Comparison of ENCODE assay signal across 15 cellular contexts in genomic region chr20:63952769-63953168, GRCh38. TPM values are rescaled to one million over a fixed set of nuclear protein-coding genes. Genes with fewer than 3 reads are reported as not detected.
DNase-seq lines count a peak whose midpoint lies in the region; ATAC-seq, FAIRE-seq and TF ChIP-seq lines count a peak whose summit lies in the region.
"Had no signal": no experiment of that assay in that cellular context is flagged by ENCODE, and none has a peak within 500 bp of the region (broad histone marks: within the 10 kb centered on the region; RNA-seq: fewer than 3 reads in every experiment).

No MANE protein-coding gene starts in this region.

- no peaks in the 10 kb centered on the region for H3K9me3 Mint-ChIP-seq in type B pancreatic cell
- H3K9me3 Mint-ChIP-seq: activated CD4-positive, alpha-beta memory T cell treated with anti-CD3 and anti-CD28 coated beads for 36 hours; CD8-positive, alpha-beta memory T cell had no signal

- no TSS peak for BruUV-seq in GM12878 (replicated peaks; lab: Mats Ljungman, UMichigan)

- H2AFZ ChIP-seq in GM12878 (ENCODE audit: control insufficient read depth, low read depth, low read length) (no peak overlapping the region), neural cell (ENCODE audit: low read depth, low read length) (no peak overlapping the region)

- H3K9me3 ChIP-seq in heart right ventricle (no peaks in the 10 kb centered on the region), GM12878 (replicated peaks; ENCODE audit: control insufficient read depth, insufficient read depth, low read length) (no peaks in the 10 kb centered on the region), neural cell (ENCODE audit: low read length) (no peaks in the 10 kb centered on the region)
- H3K9me3 ChIP-seq: upper lobe of right lung had no signal

- TF ChIP-seq CTCF in heart right ventricle (IDR thresholded peaks at IDR 0.05) (no peak), GM12878 (IDR thresholded peaks at IDR 0.05 in 2 of 3, conservative IDR thresholded peaks at IDR 0.05 in 1 of 3; ENCODE audit: control insufficient read depth in 2 of 3, extremely low read depth in 1 of 3, insufficient read depth in 1 of 3, low read depth in 3 of 3, low read length in 3 of 3) (no peak), neural cell (IDR thresholded peaks at IDR 0.05; ENCODE audit: poor library complexity, severe bottlenecking) (no peak), type B pancreatic cell (conservative IDR thresholded peaks at IDR 0.05) (no peak), lower leg skin (IDR thresholded peaks at IDR 0.05) (no peak)

- H4K20me1 ChIP-seq in GM12878 (ENCODE audit: control insufficient read depth, insufficient read depth) (peaks cover 7% of the 10 kb centered on the region), neural cell (ENCODE audit: insufficient read depth) (no peaks in the 10 kb centered on the region)

- H3K36me3 ChIP-seq in heart right ventricle (peaks cover 0 to 3% (median 0%) of the 10 kb centered on the region in 9 donors), GM12878 (ENCODE audit: control insufficient read depth in 2 of 2, insufficient read depth in 2 of 2, low read length in 1 of 2) (no peaks in the 10 kb centered on the region; a peak in 2 of 4 replicates), neural cell (ENCODE audit: insufficient read depth, low read length) (no peaks in the 10 kb centered on the region)
- H3K36me3 ChIP-seq: upper lobe of right lung had no signal

- H3K27me3 Mint-ChIP-seq in type B pancreatic cell = no peaks in the 10 kb centered on the region
- H3K27me3 Mint-ChIP-seq: activated CD4-positive, alpha-beta memory T cell treated with anti-CD3 and anti-CD28 coated beads for 36 hours; CD8-positive, alpha-beta memory T cell had no signal

- no peak overlapping the region for H3K9ac ChIP-seq in GM12878 (ENCODE audit: control insufficient read depth, insufficient read depth, low read length)
- peak overlapping the region; percentile 20 for H3K9ac ChIP-seq in neural cell (ENCODE audit: low read length)

- H3K27me3 ChIP-seq in heart right ventricle (no peaks in the 10 kb centered on the region), GM12878 (replicated peaks in 1 of 2; ENCODE audit: control insufficient read depth in 2 of 2, insufficient read depth in 2 of 2, low read length in 1 of 2) (no peaks in the 10 kb centered on the region), neural cell (ENCODE audit: insufficient read depth, low read depth, low read length) (no peaks in the 10 kb centered on the region)
- H3K27me3 ChIP-seq: upper lobe of right lung had no signal

- TF ChIP-seq RAD21 in GM12878 (IDR thresholded peaks at IDR 0.05; ENCODE audit: insufficient read depth, low read depth, low read length) (no peak), neural cell (conservative IDR thresholded peaks at IDR 0.05) (no peak)

- H3K4me2 ChIP-seq in GM12878 (ENCODE audit: control insufficient read depth, insufficient read depth) (peak overlapping the region; percentile 44; the same call in 1 of the 2 replicates), neural cell (ENCODE audit: low read length) (no peak overlapping the region)

- ATAC-seq in heart right ventricle (no peak), left ventricle myocardium superior (no peak), GM12878 (no peak)
- ATAC-seq: upper lobe of right lung had no signal

- peaks cover 38 to 92% (median 89%) of the 10 kb centered on the region in 9 donors for H3K4me1 ChIP-seq in heart right ventricle
- peaks cover 27% of the 10 kb centered on the region for H3K4me1 ChIP-seq in GM12878 (ENCODE audit: control insufficient read depth, insufficient read depth, low read length)

- DNase-seq in heart right ventricle (no peak), left ventricle myocardium superior (no peak), GM12878 (ENCODE audit: low read depth, low spot score) (no peak), type B pancreatic cell (ENCODE audit: extremely low spot score, unreplicated experiment) (no peak), NCI-H345 treated with DMSO at 0.1 percent for 48 hours (lab: John Stamatoyannopoulos, UW; ENCODE audit: unreplicated experiment) (no peak), lower leg skin (ENCODE audit: low spot score in 2 of 2) (no peak), NCI-H82 (lab: John Stamatoyannopoulos, UW) (no peak)
- DNase-seq: ACHN; activated CD4-positive, alpha-beta memory T cell treated with anti-CD3 and anti-CD28 coated beads for 36 hours; CD8-positive, alpha-beta memory T cell; glutamatergic neuron; mesendoderm; NCI-H2171; upper lobe of right lung had no signal

- H3K4me3 Mint-ChIP-seq in type B pancreatic cell = peak overlapping the region; percentile 47
- H3K4me3 Mint-ChIP-seq: activated CD4-positive, alpha-beta memory T cell treated with anti-CD3 and anti-CD28 coated beads for 36 hours had no signal

- TF ChIP-seq POLR2A in GM12878 (IDR thresholded peaks at IDR 0.05; ENCODE audit: low read depth, low read length) = no peak
- TF ChIP-seq POLR2A in lower leg skin (IDR thresholded peaks at IDR 0.05) = no peak

- intact Hi-C loops in heart right ventricle (cut with DNase I) (no loop called here), left ventricle myocardium superior (cut with micrococcal nuclease) (no loop called here), GM12878 (cut with micrococcal nuclease; ENCODE audit: unreplicated experiment) (no loop called here), lower leg skin (cut with DNase I; ENCODE audit: low total_unique reads) (no loop called here)

- TF ChIP-seq EP300 in GM12878 (IDR thresholded peaks at IDR 0.05; ENCODE audit: borderline replicate concordance in 1 of 2, control insufficient read depth in 1 of 2, low read depth in 2 of 2, low read length in 2 of 2) = no peak
- TF ChIP-seq EP300 in neural cell (conservative IDR thresholded peaks at IDR 0.05; ENCODE audit: poor library complexity, severe bottlenecking) = no peak

- H3K9me2 ChIP-seq in neural cell (ENCODE audit: insufficient read depth, low read length) = no peaks in the 10 kb centered on the region

- SMC1A ChIA-PET in GM12878 (lab: Charles Lee; ENCODE audit: uncharacterized antibody, unreplicated experiment) = no interaction called here

- CTCF ChIA-PET in GM12878 (lab: Yijun Ruan, JAX) = interaction anchor here (1.6 kb wide), 1 partner anchor 105 kb away, joined by 4 read pairs; no protein-coding TSS in a partner anchor

- peaks cover 26% of the 10 kb centered on the region for H3K4me1 Mint-ChIP-seq in type B pancreatic cell (ENCODE audit: unreplicated experiment)

- no peaks in the 10 kb centered on the region for H3K36me3 Mint-ChIP-seq in type B pancreatic cell
- H3K36me3 Mint-ChIP-seq: activated CD4-positive, alpha-beta memory T cell treated with anti-CD3 and anti-CD28 coated beads for 36 hours had no signal

- in situ Hi-C loops in GM12878 (cut with MboI) = no loop called here

- WGBS in heart right ventricle, 2 donors = 58 to 72% methylated on average over 14 of the region's 14 CpGs
- 87% methylated on average over 14 of the region's 14 CpGs for whole genome bisulfite sequencing in GM12878 (ENCODE audit: insufficient coverage, insufficient replicate concordance, low lambda C conversion rate, missing lambda C conversion rate)
- 72 to 84% methylated on average over 12 to 14 of the region's 14 CpGs for WGBS in lower leg skin, 2 donors

- FAIRE-seq in GM12878 (lab: Jason Lieb, UNC) = no peak

- POLR2A ChIA-PET in GM12878 (lab: Charles Lee) = no interaction called here

- H3F3A ChIP-seq in neural cell (ENCODE audit: insufficient read depth, low read length, poor library complexity, severe bottlenecking) = no peaks in the 10 kb centered on the region

- H3K4me3 ChIP-seq in heart right ventricle (no peak overlapping the region), GM12878 (no peak overlapping the region), neural cell (ENCODE audit: low read length) (no peak overlapping the region), lower leg skin (ENCODE audit: low read depth, poor library complexity, severe bottlenecking) (no peak overlapping the region)
- H3K4me3 ChIP-seq: upper lobe of right lung had no signal

- H3K27ac ChIP-seq in heart right ventricle (peak overlapping the region; percentile 34 to 98 (median 93)), GM12878 (ENCODE audit: control insufficient read depth, insufficient read depth) (no peak overlapping the region), neural cell (ENCODE audit: low read length) (no peak overlapping the region)
- H3K27ac ChIP-seq: upper lobe of right lung had no signal

- peaks cover 50% of the 10 kb centered on the region for H3K79me2 ChIP-seq in GM12878 (ENCODE audit: control insufficient read depth, insufficient read depth, low read length)
- peaks cover 56% of the 10 kb centered on the region for H3K79me2 ChIP-seq in neural cell (replicated peaks; ENCODE audit: insufficient read depth, low read length)

- peak overlapping the region; percentile 39 for H3K27ac Mint-ChIP-seq in type B pancreatic cell
- H3K27ac Mint-ChIP-seq: activated CD4-positive, alpha-beta memory T cell treated with anti-CD3 and anti-CD28 coated beads for 36 hours had no signal

- RAD21 ChIA-PET in GM12878 (lab: Charles Lee; ENCODE audit: unreplicated experiment) = interaction anchor here (1.3 kb wide), 1 partner anchor 88 kb away, joined by 3 read pairs; the partner anchor contains the start of gene TPD52L2

RNA-seq across cellular contexts. Expression of gene UCKL1, which starts 3.4 kb away (rescaled TPM):
- total RNA-seq in heart right ventricle (10 to 100 TPM; 27.3 to 70.4 (median 39.0) TPM), left ventricle myocardium superior (59.9 TPM), GM12878 (2014; rRNA removed) (17.5 and 23.6 TPM in 2 replicates), GM12878 (2014; rRNA removed; fragmentation: Illumina TruSeq; extraction: Trizol) (11.0 and 13.2 TPM in 2 replicates), GM12878 (2021) (30.0 and 36.3 TPM in 2 replicates), type B pancreatic cell (ENCODE audit: low replicate concordance) (44.1 and 49.7 TPM in 2 replicates), lower leg skin (10 to 100 TPM; 28.1 to 44.3 (median 33.6) TPM)
- polyA plus RNA-seq in heart right ventricle (100 to 1,000 TPM in 1 of 2 donors, 10 to 100 TPM in 1; 36.3 to 130 TPM), GM12878 (2011; rRNA removed) (10.9 and 26.0 TPM in 2 replicates), GM12878 (2014; fragmentation: Illumina TruSeq; extraction: Trizol) (5.6 and 13.4 TPM in 2 replicates), GM12878 (2014; fragmentation: Nextera tagmentation; extraction: Ambion mirVana) (1 to 10 TPM; 2.4 to 7.9 TPM), GM12878 (2014; rRNA removed) (34.4 and 42.5 TPM in 2 replicates), GM12878 (2016; fragmentation: Nextera tagmentation; extraction: Ambion mirVana) (10 to 100 TPM; 27.9 to 30.8 TPM), neural cell (58.9 and 66.8 TPM in 2 replicates)
- total RNA-seq in GM12878 (2013; cell fraction: nucleolus; rRNA removed) = 58.9 and 62.6 TPM in 2 replicates
- 10.2 TPM for polyA plus RNA-seq in GM12878 (2011; ENCODE audit: low read depth)
- polyA plus RNA-seq in GM12878 (2011; cell fraction: cytosol; rRNA removed) = 34.7 and 54.2 TPM in 2 replicates
- 190 and 213 TPM in 2 replicates for polyA plus RNA-seq in GM12878 (2011; cell fraction: nucleus; rRNA removed)
- polyA plus RNA-seq in GM12878 (2012) = 22.7 and 27.4 TPM in 2 replicates
- 21.1 and 31.2 TPM in 2 replicates for polyA minus RNA-seq in GM12878 (2011; rRNA and poly(A)+ RNA removed)
- polyA minus RNA-seq in GM12878 (2011; cell fraction: cytosol; rRNA and poly(A)+ RNA removed) = 9.9 and 11.3 TPM in 2 replicates
- 26.1 and 40.2 TPM in 2 replicates for polyA minus RNA-seq in GM12878 (2011; cell fraction: nucleus; rRNA and poly(A)+ RNA removed)
- 20.3 and 26.5 TPM in 2 replicates for polyA minus RNA-seq in neural cell

RNA-seq across cellular contexts. Expression of gene ZNF512B, which starts 17.0 kb away (rescaled TPM):
- total RNA-seq in heart right ventricle (10 to 100 TPM; 11.1 to 14.8 (median 13.7) TPM), left ventricle myocardium superior (14.0 TPM), GM12878 (2014; rRNA removed) (11.2 and 12.1 TPM in 2 replicates), GM12878 (2014; rRNA removed; fragmentation: Illumina TruSeq; extraction: Trizol) (5.2 and 5.6 TPM in 2 replicates), GM12878 (2021) (21.2 and 23.9 TPM in 2 replicates), type B pancreatic cell (ENCODE audit: low replicate concordance) (34.7 and 40.8 TPM in 2 replicates), lower leg skin (10 to 100 TPM; 15.3 to 19.8 (median 16.7) TPM)
- polyA plus RNA-seq in heart right ventricle (10 to 100 TPM in 1 of 2 donors, 1 to 10 TPM in 1; 4.6 to 11.8 TPM), GM12878 (2011; rRNA removed) (1.8 and 2.8 TPM in 2 replicates), GM12878 (2014; fragmentation: Illumina TruSeq; extraction: Trizol) (2.0 and 5.1 TPM in 2 replicates), GM12878 (2014; fragmentation: Nextera tagmentation; extraction: Ambion mirVana) (under 1 TPM; 0.06 to 0.09 TPM), GM12878 (2014; rRNA removed) (12.2 and 15.2 TPM in 2 replicates), GM12878 (2016; fragmentation: Nextera tagmentation; extraction: Ambion mirVana) (1 to 10 TPM; 1.1 to 1.6 TPM), neural cell (21.6 and 25.7 TPM in 2 replicates)
- total RNA-seq in GM12878 (2013; cell fraction: nucleolus; rRNA removed) = 16.9 and 19.5 TPM in 2 replicates
- 4.3 TPM for polyA plus RNA-seq in GM12878 (2011; ENCODE audit: low read depth)
- 4.7 and 6.6 TPM in 2 replicates for polyA plus RNA-seq in GM12878 (2011; cell fraction: cytosol; rRNA removed)
- polyA plus RNA-seq in GM12878 (2011; cell fraction: nucleus; rRNA removed) = 39.6 and 50.7 TPM in 2 replicates
- 11.0 and 14.2 TPM in 2 replicates for polyA plus RNA-seq in GM12878 (2012)
- 1.8 and 4.2 TPM in 2 replicates for polyA minus RNA-seq in GM12878 (2011; rRNA and poly(A)+ RNA removed)
- polyA minus RNA-seq in GM12878 (2011; cell fraction: cytosol; rRNA and poly(A)+ RNA removed) = 2.4 and 2.7 TPM in 2 replicates
- polyA minus RNA-seq in GM12878 (2011; cell fraction: nucleus; rRNA and poly(A)+ RNA removed) = 4.0 and 6.9 TPM in 2 replicates
- polyA minus RNA-seq in neural cell = 25.4 and 29.0 TPM in 2 replicates

RNA-seq across cellular contexts. Expression of gene SAMD10, which starts 26.7 kb away (rescaled TPM):
- total RNA-seq in heart right ventricle (1 to 10 TPM; 3.4 to 8.4 (median 4.0) TPM), left ventricle myocardium superior (6.4 TPM), GM12878 (2014; rRNA removed) (20.2 and 23.9 TPM in 2 replicates), GM12878 (2014; rRNA removed; fragmentation: Illumina TruSeq; extraction: Trizol) (7.3 and 9.1 TPM in 2 replicates), GM12878 (2021) (42.1 and 42.7 TPM in 2 replicates), type B pancreatic cell (ENCODE audit: low replicate concordance) (7.4 and 16.9 TPM in 2 replicates), lower leg skin (10 to 100 TPM in 3 of 4 donors, 1 to 10 TPM in 1; 8.1 to 11.3 (median 10.6) TPM)
- polyA plus RNA-seq in heart right ventricle (1 to 10 TPM; 3.9 to 8.8 TPM), GM12878 (2011; rRNA removed) (14.1 and 28.4 TPM in 2 replicates), GM12878 (2014; fragmentation: Illumina TruSeq; extraction: Trizol) (4.7 and 16.3 TPM in 2 replicates), GM12878 (2014; fragmentation: Nextera tagmentation; extraction: Ambion mirVana) (1 to 10 TPM; 1.3 to 3.5 TPM), GM12878 (2014; rRNA removed) (51.4 and 52.0 TPM in 2 replicates), GM12878 (2016; fragmentation: Nextera tagmentation; extraction: Ambion mirVana) (10 to 100 TPM; 16.1 to 19.5 TPM), neural cell (23.3 and 28.7 TPM in 2 replicates)
- total RNA-seq in GM12878 (2013; cell fraction: nucleolus; rRNA removed) = 118 and 125 TPM in 2 replicates
- polyA plus RNA-seq in GM12878 (2011; ENCODE audit: low read depth) = 26.5 TPM
- polyA plus RNA-seq in GM12878 (2011; cell fraction: cytosol; rRNA removed) = 45.8 and 64.7 TPM in 2 replicates
- 503 and 608 TPM in 2 replicates for polyA plus RNA-seq in GM12878 (2011; cell fraction: nucleus; rRNA removed)
- 51.9 and 72.0 TPM in 2 replicates for polyA plus RNA-seq in GM12878 (2012)
- 4.3 and 15.1 TPM in 2 replicates for polyA minus RNA-seq in GM12878 (2011; rRNA and poly(A)+ RNA removed)
- 12.4 and 12.9 TPM in 2 replicates for polyA minus RNA-seq in GM12878 (2011; cell fraction: cytosol; rRNA and poly(A)+ RNA removed)
- 18.6 and 20.6 TPM in 2 replicates for polyA minus RNA-seq in GM12878 (2011; cell fraction: nucleus; rRNA and poly(A)+ RNA removed)
- 10.7 and 15.9 TPM in 2 replicates for polyA minus RNA-seq in neural cell

RNA-seq across cellular contexts. Expression of gene PRPF6, which starts 28.2 kb away (rescaled TPM):
- total RNA-seq in heart right ventricle (10 to 100 TPM; 43.8 to 53.6 (median 48.1) TPM), left ventricle myocardium superior (50.6 TPM), GM12878 (2014; rRNA removed) (57.6 and 62.5 TPM in 2 replicates), GM12878 (2014; rRNA removed; fragmentation: Illumina TruSeq; extraction: Trizol) (66.1 and 72.2 TPM in 2 replicates), GM12878 (2021) (100 and 102 TPM in 2 replicates), type B pancreatic cell (ENCODE audit: low replicate concordance) (64.3 and 67.9 TPM in 2 replicates), lower leg skin (10 to 100 TPM; 66.8 to 88.3 (median 79.1) TPM)
- polyA plus RNA-seq in heart right ventricle (10 to 100 TPM; 27.8 to 48.4 TPM), GM12878 (2011; rRNA removed) (33.4 and 52.7 TPM in 2 replicates), GM12878 (2014; fragmentation: Illumina TruSeq; extraction: Trizol) (53.4 and 73.9 TPM in 2 replicates), GM12878 (2014; fragmentation: Nextera tagmentation; extraction: Ambion mirVana) (10 to 100 TPM in 1 of 2 experiments, 1 to 10 TPM in 1; 5.0 to 10.7 TPM), GM12878 (2014; rRNA removed) (70.4 and 71.9 TPM in 2 replicates), GM12878 (2016; fragmentation: Nextera tagmentation; extraction: Ambion mirVana) (100 to 1,000 TPM in 1 of 2 experiments, 10 to 100 TPM in 1; 97.9 to 102 TPM), neural cell (91.9 and 94.4 TPM in 2 replicates)
- 134 and 156 TPM in 2 replicates for total RNA-seq in GM12878 (2013; cell fraction: nucleolus; rRNA removed)
- polyA plus RNA-seq in GM12878 (2011; ENCODE audit: low read depth) = 52.6 TPM
- 56.1 and 59.7 TPM in 2 replicates for polyA plus RNA-seq in GM12878 (2011; cell fraction: cytosol; rRNA removed)
- polyA plus RNA-seq in GM12878 (2011; cell fraction: nucleus; rRNA removed) = 68.3 and 113 TPM in 2 replicates
- polyA plus RNA-seq in GM12878 (2012) = 74.7 and 84.6 TPM in 2 replicates
- 56.6 and 60.4 TPM in 2 replicates for polyA minus RNA-seq in GM12878 (2011; rRNA and poly(A)+ RNA removed)
- 25.3 and 31.2 TPM in 2 replicates for polyA minus RNA-seq in GM12878 (2011; cell fraction: cytosol; rRNA and poly(A)+ RNA removed)
- polyA minus RNA-seq in GM12878 (2011; cell fraction: nucleus; rRNA and poly(A)+ RNA removed) = 22.7 and 36.7 TPM in 2 replicates
- polyA minus RNA-seq in neural cell = 131 and 133 TPM in 2 replicates

RNA-seq across cellular contexts. Expression of gene DNAJC5, which starts 57.8 kb away (rescaled TPM):
- 10 to 100 TPM; 32.8 to 52.2 (median 38.5) TPM for total RNA-seq in heart right ventricle
- 10 to 100 TPM; 19.5 to 23.8 TPM for polyA plus RNA-seq in heart right ventricle
- total RNA-seq in left ventricle myocardium superior = 47.3 TPM
- 32.0 and 39.1 TPM in 2 replicates for total RNA-seq in GM12878 (2013; cell fraction: nucleolus; rRNA removed)
- 33.7 and 36.0 TPM in 2 replicates for total RNA-seq in GM12878 (2014; rRNA removed)
- 16.9 and 17.9 TPM in 2 replicates for total RNA-seq in GM12878 (2014; rRNA removed; fragmentation: Illumina TruSeq; extraction: Trizol)
- 34.6 and 36.8 TPM in 2 replicates for total RNA-seq in GM12878 (2021)
- 10.2 TPM for polyA plus RNA-seq in GM12878 (2011; ENCODE audit: low read depth)
- polyA plus RNA-seq in GM12878 (2011; rRNA removed) = 13.2 and 20.6 TPM in 2 replicates
- polyA plus RNA-seq in GM12878 (2011; cell fraction: cytosol; rRNA removed) = 29.7 and 34.3 TPM in 2 replicates
- polyA plus RNA-seq in GM12878 (2011; cell fraction: nucleus; rRNA removed) = 34.3 and 39.2 TPM in 2 replicates
- 20.7 and 21.7 TPM in 2 replicates for polyA plus RNA-seq in GM12878 (2012)
- 6.1 and 16.0 TPM in 2 replicates for polyA plus RNA-seq in GM12878 (2014; fragmentation: Illumina TruSeq; extraction: Trizol)
- polyA plus RNA-seq in GM12878 (2014; fragmentation: Nextera tagmentation; extraction: Ambion mirVana) = 1 to 10 TPM in 1 of 2 experiments, under 1 TPM in 1; 0.69 to 1.6 TPM
- 27.8 and 31.8 TPM in 2 replicates for polyA plus RNA-seq in GM12878 (2014; rRNA removed)
- 10 to 100 TPM; 11.7 to 16.0 TPM for polyA plus RNA-seq in GM12878 (2016; fragmentation: Nextera tagmentation; extraction: Ambion mirVana)
- 22.3 and 37.0 TPM in 2 replicates for polyA minus RNA-seq in GM12878 (2011; rRNA and poly(A)+ RNA removed)
- polyA minus RNA-seq in GM12878 (2011; cell fraction: cytosol; rRNA and poly(A)+ RNA removed) = 13.5 and 16.1 TPM in 2 replicates
- 7.3 and 14.4 TPM in 2 replicates for polyA minus RNA-seq in GM12878 (2011; cell fraction: nucleus; rRNA and poly(A)+ RNA removed)
- 82.8 and 96.7 TPM in 2 replicates for polyA plus RNA-seq in neural cell
- 132 and 140 TPM in 2 replicates for polyA minus RNA-seq in neural cell
- 44.1 and 51.9 TPM in 2 replicates for total RNA-seq in type B pancreatic cell (ENCODE audit: low replicate concordance)
- total RNA-seq in lower leg skin = 10 to 100 TPM; 40.6 to 59.7 (median 49.7) TPM

Comparison
In these comparisons a context has a peak if more than half of its experiments do, and no peak if none do; other contexts are left out.
1. H3K27ac ChIP-seq: peak in heart right ventricle (10 of 10); none in GM12878 (single experiment) and neural cell (single experiment).